In genomic region chr3:119585193-119585592, GRCh38 we compare ENCODE assay signal across 1 cellular context.
A peak's percentile ranks its signal among the peaks of the same experiment; 100 is the strongest.
TF ChIP-seq lines count a peak whose summit lies in the region.

No MANE protein-coding gene starts in this region.

TF ChIP-seq in K562, 482 proteins besides CTCF, POLR2A, EP300 and RAD21:
- TF ChIP-seq KDM5B (IDR thresholded peaks at IDR 0.05; ENCODE audit: insufficient replicate concordance, low read depth, low read length): no peak
- TF ChIP-seq ZNF408 (CRISPR knock-in tag; IDR thresholded peaks at IDR 0.05; ENCODE audit: low read depth): no peak
- TF ChIP-seq TEAD1 (CRISPR knock-in tag; IDR thresholded peaks at IDR 0.05): no peak
- TF ChIP-seq XRCC4 (IDR thresholded peaks at IDR 0.05; ENCODE audit: extremely low read depth, insufficient read depth, insufficient read length): no peak
- no peak for TF ChIP-seq FOXK2 (conservative IDR thresholded peaks at IDR 0.05 in 1 of 2, IDR thresholded peaks at IDR 0.05 in 1 of 2; ENCODE audit: low read depth in 2 of 2)
- TF ChIP-seq SNIP1 (IDR thresholded peaks at IDR 0.05; ENCODE audit: low read depth): no peak
- TF ChIP-seq HNRNPK (IDR thresholded peaks at IDR 0.05; ENCODE audit: low read depth, low read length, poor library complexity, severe bottlenecking): no peak
- TF ChIP-seq FOSL1 (tag; conservative IDR thresholded peaks at IDR 0.05): peak; percentile 25; the same call in 1 of the 2 replicates
- peak; percentile 27; the same call in 1 of the 2 replicates for TF ChIP-seq JUND (IDR thresholded peaks at IDR 0.05; ENCODE audit: borderline replicate concordance, low read depth, low read length)
- no peak for TF ChIP-seq JUND (tag; IDR thresholded peaks at IDR 0.05; ENCODE audit: borderline replicate concordance, low read depth, low read length)
- TF ChIP-seq ATF3 (IDR thresholded peaks at IDR 0.05): peak; percentile 44; the same call in 1 of the 2 replicates
- TF ChIP-seq ATF3 (CRISPR knock-in tag; conservative IDR thresholded peaks at IDR 0.05): no peak
- no peak for TF ChIP-seq KLF6 (CRISPR knock-in tag; IDR thresholded peaks at IDR 0.05; ENCODE audit: borderline replicate concordance)
